Comparison of ENCODE assay signal across 21 cellular contexts in the genomic region with DNA sequence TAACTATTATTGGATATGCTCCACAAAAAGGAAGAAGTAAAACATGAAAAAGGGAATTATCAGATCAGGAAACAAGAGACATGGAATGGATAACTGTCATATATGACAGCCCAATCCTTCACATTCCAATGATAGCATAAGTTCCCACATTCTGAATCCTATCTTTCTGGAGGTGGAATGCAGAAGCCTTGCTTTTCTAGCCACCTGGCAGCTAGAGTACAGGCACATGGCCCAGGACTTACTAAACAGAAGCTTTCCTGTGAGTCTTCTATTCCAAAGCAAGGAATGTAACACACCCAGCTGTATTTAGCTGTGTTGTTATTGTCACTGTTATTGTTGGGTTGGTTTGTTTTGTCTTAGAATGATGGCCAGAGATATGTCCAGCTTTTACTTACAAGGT.
A peak's percentile ranks its signal among the peaks of the same experiment; 100 is the strongest.
DNase-seq lines count a peak whose midpoint lies in the region; ATAC-seq and TF ChIP-seq lines count a peak whose summit lies in the region.
"Had no signal": no experiment of that assay in that cellular context is flagged by ENCODE, and none has a peak within 500 bp of the region (broad histone marks: within the 10 kb centered on the region; RNA-seq: fewer than 3 reads in every experiment).

No MANE protein-coding gene starts in this region.

- no peak overlapping the region for H3K9ac ChIP-seq in GM23248
- no peak overlapping the region for H3K9ac ChIP-seq in SK-N-SH
- H3K9ac ChIP-seq in neural cell (ENCODE audit: low read length) = no peak overlapping the region
- H3K9ac ChIP-seq in smooth muscle cell (ENCODE audit: low read depth) = no peak overlapping the region

- H3K36me3 ChIP-seq in GM23248 (ENCODE audit: low read depth) (no peaks in the 10 kb centered on the region), SK-N-SH (replicated peaks in 1 of 2; ENCODE audit: control insufficient read depth in 1 of 2, insufficient read depth in 2 of 2, low read length in 1 of 2) (no peaks in the 10 kb centered on the region), neural cell (ENCODE audit: insufficient read depth, low read length) (no peaks in the 10 kb centered on the region), smooth muscle cell (ENCODE audit: low read depth) (no peaks in the 10 kb centered on the region)
- H3K36me3 ChIP-seq: ovary had no signal

- H3K27me3 ChIP-seq in GM23248 (replicated peaks; ENCODE audit: insufficient read depth) (no peaks in the 10 kb centered on the region), SK-N-SH (ENCODE audit: insufficient read depth) (no peaks in the 10 kb centered on the region), neural cell (ENCODE audit: insufficient read depth, low read depth, low read length) (no peaks in the 10 kb centered on the region), smooth muscle cell (ENCODE audit: low read depth) (no peaks in the 10 kb centered on the region)
- H3K27me3 ChIP-seq: ovary had no signal

- H3K79me2 ChIP-seq in GM23248 (ENCODE audit: insufficient read depth) = no peaks in the 10 kb centered on the region
- H3K79me2 ChIP-seq in SK-N-SH (ENCODE audit: insufficient read depth) = no peaks in the 10 kb centered on the region
- no peaks in the 10 kb centered on the region for H3K79me2 ChIP-seq in neural cell (replicated peaks; ENCODE audit: insufficient read depth, low read length)
- H3K79me2 ChIP-seq in smooth muscle cell (ENCODE audit: low read depth) = no peaks in the 10 kb centered on the region

- H4K20me1 ChIP-seq in GM23248 (ENCODE audit: insufficient read depth) (no peaks in the 10 kb centered on the region), SK-N-SH (ENCODE audit: insufficient read depth) (no peaks in the 10 kb centered on the region), neural cell (ENCODE audit: insufficient read depth) (no peaks in the 10 kb centered on the region), smooth muscle cell (ENCODE audit: low read depth) (no peaks in the 10 kb centered on the region)

- H3K4me2 ChIP-seq in GM23248 (ENCODE audit: unreplicated experiment) = peak overlapping the region; percentile 16
- H3K4me2 ChIP-seq in SK-N-SH = no peak overlapping the region
- H3K4me2 ChIP-seq in neural cell (ENCODE audit: low read length) = no peak overlapping the region
- no peak overlapping the region for H3K4me2 ChIP-seq in smooth muscle cell

- DNase-seq in GM23248 (peak; percentile 16), SK-N-SH (no peak), epithelial cell of esophagus (ENCODE audit: low read depth) (peak; percentile 10), smooth muscle cell (lab: John Stamatoyannopoulos, UW; ENCODE audit: unreplicated experiment) (no peak)
- DNase-seq: activated CD4-positive, alpha-beta T cell treated with anti-CD3 and anti-CD28 coated beads for 4 hours; CD4-positive, alpha-beta T cell; foreskin melanocyte; H7; hippocampal formation; Karpas-422; naive thymus-derived CD8-positive, alpha-beta T cell; NCI-H1105 treated with DMSO at 0.1 percent for 48 hours; NCI-H2081; NCI-H510A; ovary; SW 1271 had no signal

- no peak overlapping the region for H3K4me3 ChIP-seq in GM23248
- H3K4me3 ChIP-seq in SK-N-SH (ENCODE audit: low read depth in 2 of 2, low read length in 1 of 2) = no peak overlapping the region
- H3K4me3 ChIP-seq in epithelial cell of esophagus (ENCODE audit: low read length) = no peak overlapping the region
- H3K4me3 ChIP-seq in neural cell (ENCODE audit: low read length) = no peak overlapping the region
- H3K4me3 ChIP-seq in smooth muscle cell = no peak overlapping the region
- H3K4me3 ChIP-seq: ovary had no signal

- ATAC-seq in HG03159 (IDR thresholded peaks at IDR 0.05; ENCODE audit: unreplicated experiment) = no peak
- no peak for ATAC-seq in HG02981 (IDR thresholded peaks at IDR 0.05; ENCODE audit: unreplicated experiment)
- ATAC-seq: naive thymus-derived CD8-positive, alpha-beta T cell; sciatic nerve; stimulated activated memory B cell treated with anti-CD40 and anti-IgM and Interleukin-4, amounts not matched to agents 10 μg/mL and 1 μg/mL and 100 μg/mL, for 72 hours had no signal

- H3K9me3 ChIP-seq in GM23248 (ENCODE audit: low read depth) (no peaks in the 10 kb centered on the region), SK-N-SH (no peaks in the 10 kb centered on the region), neural cell (ENCODE audit: low read length) (no peaks in the 10 kb centered on the region), smooth muscle cell (replicated peaks; ENCODE audit: low read depth) (no peaks in the 10 kb centered on the region)
- H3K9me3 ChIP-seq: ovary had no signal

- TF ChIP-seq EP300 in SK-N-SH (IDR thresholded peaks at IDR 0.05; ENCODE audit: borderline replicate concordance in 1 of 2, low read depth in 1 of 2, low read length in 1 of 2) (no peak), neural cell (conservative IDR thresholded peaks at IDR 0.05; ENCODE audit: poor library complexity, severe bottlenecking) (no peak)

- H2AFZ ChIP-seq in GM23248 (no peak overlapping the region), SK-N-SH (ENCODE audit: low read depth) (no peak overlapping the region), neural cell (ENCODE audit: low read depth, low read length) (no peak overlapping the region), smooth muscle cell (ENCODE audit: low read depth) (no peak overlapping the region)

- no peak for TF ChIP-seq RAD21 in SK-N-SH (IDR thresholded peaks at IDR 0.05; ENCODE audit: low read length)
- no peak for TF ChIP-seq RAD21 in neural cell (conservative IDR thresholded peaks at IDR 0.05)

- POLR2A ChIA-PET in SK-N-SH (lab: Yijun Ruan, JAX) = interaction anchor here (0.6 to 1.2 kb wide), 2 partner anchors 11 to 41 kb away, joined by 3 to 4 read pairs; no protein-coding TSS in a partner anchor

- CTCF ChIA-PET in SK-N-SH (lab: Yijun Ruan, JAX) = no interaction called here

- H3K4me1 ChIP-seq in GM23248 (ENCODE audit: insufficient read depth) = peaks cover 10% of the 10 kb centered on the region
- H3K4me1 ChIP-seq in SK-N-SH (ENCODE audit: control insufficient read depth in 1 of 2, insufficient read depth in 2 of 2, low read depth in 1 of 2, low read length in 1 of 2) = no peaks in the 10 kb centered on the region; a peak in 1 of 4 replicates
- H3K4me1 ChIP-seq in smooth muscle cell (ENCODE audit: low read depth) = no peaks in the 10 kb centered on the region

- H3F3A ChIP-seq in GM23248 (ENCODE audit: insufficient read depth) (no peaks in the 10 kb centered on the region), SK-N-SH (replicated peaks; ENCODE audit: insufficient read depth) (no peaks in the 10 kb centered on the region), neural cell (ENCODE audit: insufficient read depth, low read length, poor library complexity, severe bottlenecking) (no peaks in the 10 kb centered on the region), smooth muscle cell (ENCODE audit: low read depth) (no peaks in the 10 kb centered on the region)

- H3K27ac ChIP-seq in GM23248 (no peak overlapping the region), SK-N-SH (ENCODE audit: low read depth in 2 of 2, low read length in 1 of 2) (peak overlapping the region in 1 of 2 experiments; percentile 39; a peak in 2 of 4 replicates), neural cell (ENCODE audit: low read length) (no peak overlapping the region), smooth muscle cell (ENCODE audit: low read depth) (no peak overlapping the region)
- H3K27ac ChIP-seq: ovary had no signal

- in situ Hi-C loops in GM23248 (cut with MboI) = no loop called here

- H3K9me2 ChIP-seq in GM23248 (ENCODE audit: insufficient read depth) (no peaks in the 10 kb centered on the region), SK-N-SH (no peaks in the 10 kb centered on the region), neural cell (ENCODE audit: insufficient read depth, low read length) (no peaks in the 10 kb centered on the region)

- TF ChIP-seq CTCF in SK-N-SH (IDR thresholded peaks at IDR 0.05) = no peak
- TF ChIP-seq CTCF in epithelial cell of esophagus (IDR thresholded peaks at IDR 0.05; ENCODE audit: insufficient read depth, low read depth, low read length, missing control alignments) = no peak
- no peak for TF ChIP-seq CTCF in neural cell (IDR thresholded peaks at IDR 0.05; ENCODE audit: poor library complexity, severe bottlenecking)
- TF ChIP-seq CTCF in smooth muscle cell (IDR thresholded peaks at IDR 0.05; ENCODE audit: borderline replicate concordance, insufficient read depth, poor library complexity, severe bottlenecking) = no peak

TF ChIP-seq in SK-N-SH, 30 proteins besides CTCF, POLR2A, EP300 and RAD21 (continues in another document):
- TF ChIP-seq RXRA (IDR thresholded peaks at IDR 0.05; ENCODE audit: borderline replicate concordance, low read depth) = no peak
- no peak for TF ChIP-seq CHD2 (IDR thresholded peaks at IDR 0.05; ENCODE audit: low read length, partially characterized antibody)
- TF ChIP-seq PBX3 (IDR thresholded peaks at IDR 0.05) = peak; percentile 43
- no peak for TF ChIP-seq NFIC (IDR thresholded peaks at IDR 0.05; ENCODE audit: borderline replicate concordance)
- no peak for TF ChIP-seq RFX5 (IDR thresholded peaks at IDR 0.05; ENCODE audit: low read length)

TF ChIP-seq in neural cell, 6 proteins besides CTCF, POLR2A, EP300 and RAD21:
- TF ChIP-seq TAF1 (IDR thresholded peaks at IDR 0.05; ENCODE audit: low read depth) (no peak), REST (IDR thresholded peaks at IDR 0.05; ENCODE audit: borderline replicate concordance) (peak; percentile 63)

Comparison
In these comparisons a context has a peak if more than half of its experiments do, and no peak if none do; other contexts are left out.
1. DNase-seq: peak in GM23248 (single experiment) and epithelial cell of esophagus (single experiment); none in SK-N-SH (single experiment) and smooth muscle cell (single experiment).